Comparison of ENCODE assay signal across 11 cellular contexts in the genomic region with DNA sequence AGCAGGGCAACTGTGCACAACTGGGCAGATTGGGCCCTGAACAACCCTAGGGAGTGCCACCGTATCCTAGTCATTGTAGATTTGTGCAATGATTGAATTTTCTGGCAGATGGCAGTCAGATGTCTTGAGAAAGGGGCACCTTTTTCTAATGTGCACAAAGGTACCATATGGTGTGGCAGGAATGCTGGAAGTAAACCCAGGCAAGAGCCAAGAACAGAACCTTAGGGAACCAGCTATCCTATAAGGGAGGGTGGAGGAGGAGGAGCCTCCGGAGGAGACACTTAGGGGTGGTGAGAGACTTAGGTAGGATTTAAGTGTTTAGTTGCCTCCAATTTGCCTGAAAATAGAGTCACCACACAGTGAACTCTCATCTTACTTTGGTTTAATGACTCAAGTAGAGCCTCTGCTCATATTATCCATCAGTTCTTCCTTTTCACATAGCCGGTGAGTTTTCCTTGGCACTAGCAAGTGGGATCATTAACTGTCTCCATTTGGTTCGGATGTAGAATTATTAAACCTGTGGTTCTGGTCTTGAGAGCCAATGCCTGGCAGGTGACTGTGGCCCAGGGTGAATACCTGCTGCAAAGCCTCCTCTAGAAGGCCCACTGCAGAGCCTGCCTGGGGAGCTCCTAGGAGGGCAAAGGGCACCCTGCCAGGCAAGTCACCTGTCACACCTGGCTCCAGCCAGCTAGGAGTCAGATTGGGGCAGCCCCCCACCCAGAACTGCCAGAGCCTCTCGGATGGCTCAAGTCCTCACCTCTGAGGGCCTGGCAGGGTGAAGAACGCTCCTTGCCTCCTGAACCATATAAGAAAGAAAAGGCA.
DNase-seq lines count a peak whose midpoint lies in the region; ATAC-seq and TF ChIP-seq lines count a peak whose summit lies in the region.
"Had no signal": no experiment of that assay in that cellular context is flagged by ENCODE, and none has a peak within 500 bp of the region (broad histone marks: within the 10 kb centered on the region; RNA-seq: fewer than 3 reads in every experiment).

No MANE protein-coding gene starts in this region.

- no peak overlapping the region for H4K5ac ChIP-seq in H9 (ENCODE audit: insufficient read length, low read depth, low read length)

- H3K23me2 ChIP-seq in H9 (ENCODE audit: insufficient read length, low read depth, low read length, poor library complexity, severe bottlenecking) = no peaks in the 10 kb centered on the region

- in situ Hi-C loops in brain microvascular endothelial cell (cut with HindIII; ENCODE audit: low pct_ligation_motif_present, low sequenced_read_pairs) = no loop called here

- no peaks in the 10 kb centered on the region for H3K79me1 ChIP-seq in H9 (ENCODE audit: insufficient read depth, low read depth, low read length, poor library complexity, severe bottlenecking)

- H4K8ac ChIP-seq in H9 (replicated peaks; ENCODE audit: insufficient read length, low read depth, low read length) = no peak overlapping the region

- H3K23ac ChIP-seq in H9 (ENCODE audit: insufficient read length, low read depth, low read length) = no peak overlapping the region

- H2AFZ ChIP-seq in H9 (ENCODE audit: low read length) = no peak overlapping the region

- H2AK5ac ChIP-seq in H9 (ENCODE audit: insufficient read length, low read length) = no peak overlapping the region

- POLR2A ChIA-PET in T-cell (lab: Charles Lee) = interaction anchor here in 1 of 2 donors (0.6 kb wide), 1 partner anchor 61 kb away, joined by 3 read pairs; no protein-coding TSS in a partner anchor

- H3K4me3 Mint-ChIP-seq in H9 = no peak overlapping the region
- H3K4me3 Mint-ChIP-seq in T-cell = peak overlapping the region in 2 of 3 donors; percentile 4 to 12

- no peak overlapping the region for H3K4me2 ChIP-seq in H9 (ENCODE audit: insufficient read depth, insufficient read length, low read length)

- H3K4me1 ChIP-seq in H9 (ENCODE audit: insufficient read depth, low read length) (peaks cover 8% of the 10 kb centered on the region; the same call in 1 of the 2 replicates), esophagus (ENCODE audit: control insufficient read depth in 2 of 2, insufficient read depth in 2 of 2, low read length in 1 of 2) (peaks cover 5 to 18% of the 10 kb centered on the region in 2 donors)
- H3K4me1 ChIP-seq: right lobe of liver had no signal

- peak in 3 of 4 experiments; percentile 26 to 34 (median 26) for ATAC-seq in T-cell (replicated peaks in 1 of 4)
- ATAC-seq: SK-N-SH treated with all-trans-retinoic acid at 6 μM for 48 hours had no signal

- H3K9me3 Mint-ChIP-seq in H9 (no peaks in the 10 kb centered on the region), T-cell (no peaks in the 10 kb centered on the region)

- H3K4me3 ChIP-seq in esophagus (ENCODE audit: low read depth in 1 of 2, low read length in 2 of 2) = no peak overlapping the region
- no peak overlapping the region for H3K4me3 ChIP-seq in brain microvascular endothelial cell (ENCODE audit: low read depth, low read length)
- H3K4me3 ChIP-seq: right lobe of liver had no signal

- no peak overlapping the region for H3K56ac ChIP-seq in H9 (ENCODE audit: insufficient read length, low read depth, low read length)

- H2BK12ac ChIP-seq in H9 (ENCODE audit: insufficient read length, low read depth, low read length) = no peak overlapping the region

- no peak overlapping the region for H2BK15ac ChIP-seq in H9 (ENCODE audit: low read depth, low read length)

- no peak overlapping the region for H2BK20ac ChIP-seq in H9 (ENCODE audit: low read depth, low read length, poor library complexity, severe bottlenecking)

- no peak for TF ChIP-seq CTCF in H9 (conservative IDR thresholded peaks at IDR 0.05)
- no peak for TF ChIP-seq CTCF in brain microvascular endothelial cell (IDR thresholded peaks at IDR 0.05; ENCODE audit: low read depth, low read length, missing control alignments)

- H3K27me3 Mint-ChIP-seq in H9 (ENCODE audit: low read depth) (no peaks in the 10 kb centered on the region), T-cell (no peaks in the 10 kb centered on the region)

- CTCF ChIA-PET in T-cell (lab: Charles Lee) = interaction anchor here in 1 of 2 donors (0.6 kb wide), 1 partner anchor 23 kb away, joined by 3 read pairs; no protein-coding TSS in a partner anchor

- H3K36me3 Mint-ChIP-seq in H9 (ENCODE audit: insufficient read depth in 1 of 3, low read depth in 3 of 3) (no peaks in the 10 kb centered on the region), T-cell (peaks cover 45% of the 10 kb centered on the region)

- H2BK120ac ChIP-seq in H9 (ENCODE audit: low read depth, low read length, poor library complexity, severe bottlenecking) = no peak overlapping the region

- no peak overlapping the region for H3T11ph ChIP-seq in H9 (ENCODE audit: low read length)

- H4K91ac ChIP-seq in H9 (ENCODE audit: insufficient read length, low read depth, low read length) = no peak overlapping the region

- H3K27ac ChIP-seq in H9 (ENCODE audit: insufficient read length, low read depth, low read length) (no peak overlapping the region), esophagus (ENCODE audit: low read depth in 2 of 2, low read length in 1 of 2) (peak overlapping the region; percentile 81 to 83), brain microvascular endothelial cell (no peak overlapping the region)
- H3K27ac ChIP-seq: right lobe of liver had no signal

- H4K20me1 ChIP-seq in H9 (ENCODE audit: control insufficient read depth, insufficient read depth, insufficient read length) = no peaks in the 10 kb centered on the region

- peak overlapping the region; percentile 19 for H3K18ac ChIP-seq in H9 (ENCODE audit: insufficient read length, low read depth, low read length)

- no peak overlapping the region for H3K4ac ChIP-seq in H9 (ENCODE audit: low read depth, low read length)

- H3K27ac Mint-ChIP-seq in H9 (no peak overlapping the region; a peak in 1 of 7 replicates), T-cell (peak overlapping the region; percentile 67 to 93)

- H3K27me3 ChIP-seq in H9 (ENCODE audit: insufficient read depth, low read length) (no peaks in the 10 kb centered on the region), esophagus (ENCODE audit: control insufficient read depth in 1 of 2, insufficient read depth in 2 of 2, low read length in 2 of 2) (no peaks in the 10 kb centered on the region), brain microvascular endothelial cell (replicated peaks) (no peaks in the 10 kb centered on the region)
- H3K27me3 ChIP-seq: right lobe of liver had no signal

- no CpG with 5 or more reads among the region's 6 CpGs for WGBS in H9 (ENCODE audit: extremely low coverage, insufficient read length, low lambda C conversion rate)
- 55 to 65% methylated on average over 6 of the region's 6 CpGs for WGBS in esophagus, 2 donors

- no peaks in the 10 kb centered on the region for H3K79me2 ChIP-seq in H9 (ENCODE audit: insufficient read depth, low read length)

- peaks cover 0 to 3% of the 10 kb centered on the region in 2 donors for H3K36me3 ChIP-seq in esophagus (ENCODE audit: control insufficient read depth in 2 of 2, insufficient read depth in 2 of 2, low read length in 1 of 2)
- H3K36me3 ChIP-seq in brain microvascular endothelial cell (replicated peaks) = no peaks in the 10 kb centered on the region
- H3K36me3 ChIP-seq: right lobe of liver had no signal

- H2BK5ac ChIP-seq in H9 (ENCODE audit: insufficient read length, low read length) = no peak overlapping the region

- H3K9ac ChIP-seq in H9 (ENCODE audit: extremely low read depth, insufficient read length, low read length) = no peak overlapping the region

- H3K9me3 ChIP-seq in H9 (ENCODE audit: control insufficient read depth, low read depth, low read length) (no peaks in the 10 kb centered on the region), esophagus (ENCODE audit: control insufficient read depth in 2 of 2, insufficient read depth in 1 of 2, low read depth in 1 of 2, low read length in 1 of 2) (no peaks in the 10 kb centered on the region)
- H3K9me3 ChIP-seq: right lobe of liver had no signal

- H3K4me1 Mint-ChIP-seq in H9 = peaks cover 28 to 34% of the 10 kb centered on the region in 2 experiments
- H3K4me1 Mint-ChIP-seq in T-cell = peaks cover 77 to 92% (median 91%) of the 10 kb centered on the region in 3 donors

- no peak for DNase-seq in H9
- DNase-seq in T-cell = no peak
- DNase-seq in stimulated activated CD8-positive, alpha-beta memory T cell treated with anti-CD3 and anti-CD28 coated beads, Interleukin-4, amount 100 ng/mL, for 48 hours = peak; percentile 54
- DNase-seq in brain microvascular endothelial cell = no peak
- no peak for DNase-seq in DMS153 treated with DMSO at 0.1 percent for 48 hours (lab: John Stamatoyannopoulos, UW; ENCODE audit: unreplicated experiment)
- DNase-seq in HPDE6-E6E7 (ENCODE audit: extremely low spot score) = no peak
- DNase-seq: activated gamma-delta T cell treated with Interleukin-2 at 50 U/mL for 16 hours, NCI-H2107, right lobe of liver had no signal

- no peak overlapping the region for H3K14ac ChIP-seq in H9 (ENCODE audit: insufficient read depth, low read length)

Comparison
In these comparisons a context has a peak if more than half of its experiments do, and no peak if none do; other contexts are left out.
1. H3K27ac ChIP-seq: peak in esophagus (2 of 2); none in H9 (single experiment) and brain microvascular endothelial cell (single experiment).
2. H3K27ac Mint-ChIP-seq: peak in T-cell (2 of 2); none in H9 (0 of 3).
3. H3K4me3 Mint-ChIP-seq: peak in T-cell (2 of 3); none in H9 (0 of 2).